Comparison of ENCODE assay signal across 21 cellular contexts in the genomic region with DNA sequence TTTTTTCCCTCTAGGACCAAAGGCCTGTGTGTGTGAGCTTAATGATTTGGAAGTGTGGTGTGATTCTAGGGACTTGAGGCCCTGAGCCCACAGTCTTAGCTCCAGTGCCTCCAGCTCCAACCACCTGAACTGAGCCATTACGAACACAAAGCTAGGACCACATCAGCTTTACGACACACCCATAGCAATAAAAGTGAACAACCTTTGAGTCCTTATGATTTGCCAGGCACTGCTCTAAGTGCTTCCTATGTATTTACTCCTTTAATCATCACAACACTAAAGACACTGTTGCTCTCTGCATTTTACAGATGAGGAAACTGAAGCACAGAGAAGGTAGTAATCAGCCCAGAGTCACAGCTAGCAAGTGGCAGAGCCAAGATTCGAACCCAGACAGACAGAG.
A peak's percentile ranks its signal among the peaks of the same experiment; 100 is the strongest.
DNase-seq lines count a peak whose midpoint lies in the region; ATAC-seq and TF ChIP-seq lines count a peak whose summit lies in the region.
"Had no signal": no experiment of that assay in that cellular context is flagged by ENCODE, and none has a peak within 500 bp of the region (broad histone marks: within the 10 kb centered on the region; RNA-seq: fewer than 3 reads in every experiment).

No MANE protein-coding gene starts in this region.

- ATAC-seq in left colon, result peak; percentile 91
- ATAC-seq: A549 had no signal

- no peaks in the 10 kb centered on the region for H3K36me3 ChIP-seq in WERI-Rb-1
- H3K36me3 ChIP-seq: BE2C; BLaER1 treated with 17β-estradiol and CSF1 and Interleukin-3, amounts not matched to agents 10 nM and 100 nM; HAP-1 had no signal

- no peak overlapping the region for H3K27ac ChIP-seq in WERI-Rb-1
- H3K27ac ChIP-seq: BLaER1 treated with 17β-estradiol and CSF1 and Interleukin-3, amounts not matched to agents 10 nM and 100 nM had no signal

- H3K27me3 ChIP-seq in WERI-Rb-1 (ENCODE audit: insufficient read depth, low read depth, severe bottlenecking), result peaks cover 2% of the 10 kb centered on the region
- H3K27me3 ChIP-seq: BE2C; BLaER1 treated with 17β-estradiol and CSF1 and Interleukin-3, amounts not matched to agents 10 nM and 100 nM had no signal

- intact Hi-C loops in left colon (cut with DNase I, micrococcal nuclease), result no loop called here

- peak; percentile 5 for DNase-seq in GDM1 (lab: John Stamatoyannopoulos, UW)
- DNase-seq in LoVo (ENCODE audit: low spot score), result peak; percentile 47
- no peak for DNase-seq in left colon
- no peak for DNase-seq in NCI-H524 (lab: John Stamatoyannopoulos, UW)
- no peak for DNase-seq in WERI-Rb-1
- DNase-seq in HUDEP-2 (lab: John Stamatoyannopoulos, UW; ENCODE audit: unreplicated experiment in 76 of 76), result no peak
- DNase-seq: 8988T; ACHN; AML-193; BE2C; CD4-positive, alpha-beta T cell; CD8-positive, alpha-beta memory T cell; DMS 273 treated with DMSO at 0.1 percent for 48 hours; DMS79; EL; GF-D8; GOT3; HFFc6 had no signal

- H3K9me3 ChIP-seq in WERI-Rb-1 (ENCODE audit: severe bottlenecking), result no peaks in the 10 kb centered on the region
- H3K9me3 ChIP-seq: A549; BE2C; BLaER1 treated with 17β-estradiol and CSF1 and Interleukin-3, amounts not matched to agents 10 nM and 100 nM; HAP-1 had no signal

- H3K4me3 ChIP-seq in WERI-Rb-1 (ENCODE audit: low read depth, low read length), result no peak overlapping the region
- H3K4me3 ChIP-seq: A549; BLaER1 treated with 17β-estradiol and CSF1 and Interleukin-3, amounts not matched to agents 10 nM and 100 nM; HAP-1 had no signal

- TF ChIP-seq CTCF in WERI-Rb-1 (IDR thresholded peaks at IDR 0.05; ENCODE audit: low read depth, low read length), result no peak

Comparison
In these comparisons a context has a peak if more than half of its experiments do, and no peak if none do; other contexts are left out.
1. DNase-seq: peak in GDM1 (single experiment) and LoVo (single experiment); none in left colon (0 of 2), NCI-H524 (0 of 2), WERI-Rb-1 (single experiment) and HUDEP-2 (0 of 76).